ENCODE assay signal across 8 cellular contexts in the genomic region with DNA sequence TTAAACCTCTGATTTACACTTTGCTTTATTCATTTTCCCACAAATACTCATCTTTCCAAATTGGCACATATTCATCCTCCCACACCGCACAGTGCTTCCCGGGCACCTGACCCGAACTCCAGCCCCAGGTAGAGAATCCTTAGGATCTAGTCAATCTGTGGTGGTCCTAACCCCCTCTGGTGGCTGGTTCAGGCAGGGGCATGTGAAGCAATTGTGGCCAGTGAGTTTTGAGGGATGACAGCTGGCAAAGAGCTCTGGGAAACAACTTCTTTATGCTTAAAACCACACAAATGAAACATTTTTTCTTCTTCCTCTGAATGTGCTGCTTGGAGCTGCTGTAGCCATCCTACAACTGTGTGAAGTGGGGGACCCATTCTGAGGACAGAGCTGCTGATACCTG. TPM values are rescaled to one million over a fixed set of nuclear protein-coding genes. Genes with fewer than 3 reads are reported as not detected.
A peak's percentile ranks its signal among the peaks of the same experiment; 100 is the strongest.
DNase-seq lines count a peak whose midpoint lies in the region; ATAC-seq and TF ChIP-seq lines count a peak whose summit lies in the region.

No MANE protein-coding gene starts in this region.

- H3K9me3 Mint-ChIP-seq in H9 = no peaks in the 10 kb centered on the region

- H2BK15ac ChIP-seq in H9 (ENCODE audit: low read depth, low read length) = no peak overlapping the region

- no peaks in the 10 kb centered on the region for H3K23me2 ChIP-seq in H9 (ENCODE audit: insufficient read length, low read depth, low read length, poor library complexity, severe bottlenecking)

- H3K14ac ChIP-seq in H9 (ENCODE audit: insufficient read depth, low read length) = no peak overlapping the region

- H4K91ac ChIP-seq in H9 (ENCODE audit: insufficient read length, low read depth, low read length) = no peak overlapping the region

- no peak overlapping the region for H3K4me2 ChIP-seq in H9 (ENCODE audit: insufficient read depth, insufficient read length, low read length)

- no peak overlapping the region for H2BK5ac ChIP-seq in H9 (ENCODE audit: insufficient read length, low read length)

- H3K4me1 ChIP-seq in H9 (ENCODE audit: insufficient read depth, low read length) (no peaks in the 10 kb centered on the region), left lung (peaks cover 2 to 59% of the 10 kb centered on the region in 2 donors), suprapubic skin (no peaks in the 10 kb centered on the region)

- H3K4me3 Mint-ChIP-seq in H9 = no peak overlapping the region

- H3K56ac ChIP-seq in H9 (ENCODE audit: insufficient read length, low read depth, low read length) = no peak overlapping the region

- H3K4me3 ChIP-seq in WERI-Rb-1 (ENCODE audit: low read depth, low read length) = no peak overlapping the region
- no peak overlapping the region for H3K4me3 ChIP-seq in left lung
- no peak overlapping the region for H3K4me3 ChIP-seq in suprapubic skin

- H4K8ac ChIP-seq in H9 (replicated peaks; ENCODE audit: insufficient read length, low read depth, low read length) = no peak overlapping the region

- no peak overlapping the region for H3K18ac ChIP-seq in H9 (ENCODE audit: insufficient read length, low read depth, low read length)

- H3K36me3 Mint-ChIP-seq in H9 (ENCODE audit: insufficient read depth in 1 of 3, low read depth in 3 of 3) = peaks cover 19 to 34% (median 29%) of the 10 kb centered on the region in 3 experiments; a peak in 6 of 7 replicates

- H3T11ph ChIP-seq in H9 (ENCODE audit: low read length) = no peak overlapping the region

- H3K27ac Mint-ChIP-seq in H9 = no peak overlapping the region

- no peak overlapping the region for H2AK5ac ChIP-seq in H9 (ENCODE audit: insufficient read length, low read length)

- H4K20me1 ChIP-seq in H9 (ENCODE audit: control insufficient read depth, insufficient read depth, insufficient read length) = no peaks in the 10 kb centered on the region

- H3K9me3 ChIP-seq in H9 (ENCODE audit: control insufficient read depth, low read depth, low read length) (no peaks in the 10 kb centered on the region), WERI-Rb-1 (ENCODE audit: severe bottlenecking) (no peaks in the 10 kb centered on the region), left lung (no peaks in the 10 kb centered on the region), suprapubic skin (no peaks in the 10 kb centered on the region)

- no peak overlapping the region for H4K5ac ChIP-seq in H9 (ENCODE audit: insufficient read length, low read depth, low read length)

- peaks cover 7% of the 10 kb centered on the region for H3K79me1 ChIP-seq in H9 (ENCODE audit: insufficient read depth, low read depth, low read length, poor library complexity, severe bottlenecking)

- no peak overlapping the region for H3K4ac ChIP-seq in H9 (ENCODE audit: low read depth, low read length)

- no peak overlapping the region for H3K9ac ChIP-seq in H9 (ENCODE audit: extremely low read depth, insufficient read length, low read length)

- no peak overlapping the region for H3K23ac ChIP-seq in H9 (ENCODE audit: insufficient read length, low read depth, low read length)

- WGBS in H9 (ENCODE audit: extremely low coverage, insufficient read length, low lambda C conversion rate) = no CpG with 5 or more reads among the region's 3 CpGs
- WGBS in suprapubic skin = 70% methylated on average over 3 of the region's 3 CpGs

- H3K4me1 Mint-ChIP-seq in H9 = peaks cover 7 to 8% of the 10 kb centered on the region in 2 experiments

- TF ChIP-seq CTCF in C4-2B (conservative IDR thresholded peaks at IDR 0.05) (peak; percentile 32), H9 (conservative IDR thresholded peaks at IDR 0.05) (peak; percentile 82), WERI-Rb-1 (IDR thresholded peaks at IDR 0.05; ENCODE audit: low read depth, low read length) (peak; percentile 76), left lung (IDR thresholded peaks at IDR 0.05) (peak; percentile 57 to 65), suprapubic skin (IDR thresholded peaks at IDR 0.05) (peak in 1 of 2 donors; percentile 4)

- no peak for TF ChIP-seq EP300 in suprapubic skin (IDR thresholded peaks at IDR 0.05)

- H3K27ac ChIP-seq in C4-2B (no peak overlapping the region; the same call in 1 of the 2 replicates), H9 (ENCODE audit: insufficient read length, low read depth, low read length) (no peak overlapping the region), WERI-Rb-1 (no peak overlapping the region), left lung (peak overlapping the region in 1 of 2 donors; percentile 31), suprapubic skin (no peak overlapping the region)

- TF ChIP-seq POLR2A in suprapubic skin (IDR thresholded peaks at IDR 0.05) = no peak

- no peak overlapping the region for H2BK120ac ChIP-seq in H9 (ENCODE audit: low read depth, low read length, poor library complexity, severe bottlenecking)

- H2AFZ ChIP-seq in H9 (ENCODE audit: low read length) = no peak overlapping the region

- H3K27me3 ChIP-seq in H9 (ENCODE audit: insufficient read depth, low read length) (no peaks in the 10 kb centered on the region), WERI-Rb-1 (ENCODE audit: insufficient read depth, low read depth, severe bottlenecking) (no peaks in the 10 kb centered on the region), left lung (no peaks in the 10 kb centered on the region), suprapubic skin (no peaks in the 10 kb centered on the region)

- intact Hi-C loops in left lung (cut with DNase I) = no loop called here

- H3K36me3 ChIP-seq in WERI-Rb-1 (peaks cover 54% of the 10 kb centered on the region), left lung (peaks cover 0 to 46% of the 10 kb centered on the region in 2 donors), suprapubic skin (peaks cover 6% of the 10 kb centered on the region)

- peaks cover 7% of the 10 kb centered on the region; the same call in 1 of the 2 replicates for H3K79me2 ChIP-seq in H9 (ENCODE audit: insufficient read depth, low read length)

- peak; percentile 61 for ATAC-seq in left lung
- no peak for ATAC-seq in HG02885 (IDR thresholded peaks at IDR 0.05; ENCODE audit: poor library complexity, unreplicated experiment)

- DNase-seq in H9 (peak; percentile 66), WERI-Rb-1 (peak; percentile 53), left lung (no peak), suprapubic skin (ENCODE audit: low spot score in 2 of 2) (no peak), DMS53 (lab: John Stamatoyannopoulos, UW) (no peak), SW480 (ENCODE audit: low spot score) (no peak)

- no peaks in the 10 kb centered on the region for H3K27me3 Mint-ChIP-seq in H9 (ENCODE audit: low read depth)

- no peak overlapping the region for H2BK20ac ChIP-seq in H9 (ENCODE audit: low read depth, low read length, poor library complexity, severe bottlenecking)

- no peak overlapping the region for H2BK12ac ChIP-seq in H9 (ENCODE audit: insufficient read length, low read depth, low read length)

RNA-seq across cellular contexts. Expression of gene ELOVL5, which starts 54.7 kb away (rescaled TPM):
- total RNA-seq in H9 (2021) = 120 and 121 TPM in 2 replicates
- 100 to 1,000 TPM; 127 to 132 TPM for total RNA-seq in left lung
- total RNA-seq in suprapubic skin = 10 to 100 TPM; 39.7 to 84.2 (median 57.4) TPM

Comparison
In these comparisons a context has a peak if more than half of its experiments do, and no peak if none do; other contexts are left out.
1. DNase-seq: peak in H9 (single experiment) and WERI-Rb-1 (single experiment); none in left lung (0 of 2), suprapubic skin (0 of 2), DMS53 (single experiment) and SW480 (single experiment).